Comparison of ENCODE assay signal across 19 cellular contexts in the genomic region with DNA sequence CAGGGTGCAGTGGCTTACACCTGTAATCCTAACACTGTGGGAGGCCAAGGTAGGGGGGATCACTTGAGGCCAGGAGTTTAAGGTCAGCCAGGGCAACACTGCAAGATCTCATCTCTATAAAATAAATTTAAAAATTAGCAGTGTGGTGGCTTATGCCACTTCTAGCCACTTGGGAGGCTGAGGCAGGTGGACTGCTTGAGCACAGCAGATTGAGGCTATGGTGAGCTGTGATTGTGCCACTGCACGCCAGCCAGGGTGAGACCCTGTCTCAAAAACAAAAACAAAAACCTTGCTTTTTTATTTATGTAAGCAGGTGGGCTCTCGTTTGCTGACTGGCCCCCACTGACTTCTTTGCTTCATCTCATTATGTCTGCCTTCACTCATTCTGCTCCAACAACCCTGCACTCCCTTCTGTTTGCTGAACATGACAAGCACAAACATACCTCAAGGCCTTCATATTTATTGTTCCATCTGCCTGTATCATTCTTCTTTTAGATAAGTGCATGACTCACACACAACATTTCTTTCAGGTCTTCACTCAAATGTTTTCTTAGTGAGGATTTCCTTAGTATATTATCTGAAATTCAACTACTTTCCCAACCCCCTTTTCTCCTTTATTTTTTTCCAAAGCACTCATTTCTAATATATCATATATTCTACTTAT. TPM values are rescaled to one million over a fixed set of nuclear protein-coding genes. Genes with fewer than 3 reads are reported as not detected.
DNase-seq lines count a peak whose midpoint lies in the region; ATAC-seq and TF ChIP-seq lines count a peak whose summit lies in the region.
"Had no signal": no experiment of that assay in that cellular context is flagged by ENCODE, and none has a peak within 500 bp of the region (broad histone marks: within the 10 kb centered on the region; RNA-seq: fewer than 3 reads in every experiment).

No MANE protein-coding gene starts in this region.

- intact Hi-C loops in prostate gland (cut with DNase I): no loop called here

- POLR2A ChIA-PET in SK-N-SH (lab: Yijun Ruan, JAX): no interaction called here

- no peak overlapping the region for H2AFZ ChIP-seq in SK-N-SH (ENCODE audit: low read depth)

- TF ChIP-seq POLR2A in prostate gland (IDR thresholded peaks at IDR 0.05): no peak

- no peak overlapping the region for H3K4me2 ChIP-seq in SK-N-SH

- H3K36me3 ChIP-seq in SK-N-SH (replicated peaks in 1 of 2; ENCODE audit: control insufficient read depth in 1 of 2, insufficient read depth in 2 of 2, low read length in 1 of 2) (peaks cover 70 to 72% of the 10 kb centered on the region in 2 experiments), prostate gland (peaks cover 0 to 3% of the 10 kb centered on the region in 2 donors)

- H3K27ac ChIP-seq in SK-N-SH (ENCODE audit: low read depth in 2 of 2, low read length in 1 of 2) (no peak overlapping the region), prostate gland (no peak overlapping the region)
- H3K27ac ChIP-seq: heart left ventricle, skin epidermis, upper lobe of left lung had no signal

- H3F3A ChIP-seq in SK-N-SH (replicated peaks; ENCODE audit: insufficient read depth): peaks cover 30% of the 10 kb centered on the region

- ATAC-seq in SK-N-SH treated with all-trans-retinoic acid at 6 μM for 48 hours: no peak
- ATAC-seq: activated naive CD4-positive, alpha-beta T cell treated with anti-CD3 and anti-CD28 coated beads, Interleukin-2, amount 50 U/mL, for 72 hours; heart left ventricle had no signal

- H3K27me3 ChIP-seq in SK-N-SH (ENCODE audit: insufficient read depth) (no peaks in the 10 kb centered on the region), prostate gland (replicated peaks; ENCODE audit: insufficient read depth) (no peaks in the 10 kb centered on the region)
- H3K27me3 ChIP-seq: heart left ventricle, upper lobe of left lung had no signal

- WGBS in SK-N-SH (ENCODE audit: low lambda C conversion rate): 85% methylated on average over 2 of the region's 2 CpGs
- WGBS in prostate gland: 88% methylated on average over 2 of the region's 2 CpGs

- TF ChIP-seq CTCF in SK-N-SH (IDR thresholded peaks at IDR 0.05) (no peak), choroid plexus epithelial cell (conservative IDR thresholded peaks at IDR 0.05; ENCODE audit: low read depth, low read length) (no peak), prostate gland (IDR thresholded peaks at IDR 0.05) (no peak)

- DNase-seq in SK-N-SH (no peak), M059J (ENCODE audit: low read depth) (peak; percentile 41), choroid plexus epithelial cell (ENCODE audit: low read depth) (peak; percentile 73), prostate gland (ENCODE audit: low spot score) (peak; percentile 11), LoVo (ENCODE audit: low spot score) (no peak), NCI-H1436 treated with DMSO at 0.1 percent for 48 hours (lab: John Stamatoyannopoulos, UW) (no peak), NOMO-1 treated with DMSO at 0.1 percent for 48 hours (lab: John Stamatoyannopoulos, UW; ENCODE audit: unreplicated experiment) (no peak)
- DNase-seq: activated CD4-positive, alpha-beta T cell treated with anti-CD3 and anti-CD28 coated beads for 48 hours; GF-D8; H9; heart left ventricle; NCI-H1092; nucleus accumbens; Right ventricle myocardium superior; T-helper 9 cell had no signal

- H3K9ac ChIP-seq in SK-N-SH: no peak overlapping the region

- no peaks in the 10 kb centered on the region for H3K79me2 ChIP-seq in SK-N-SH (ENCODE audit: insufficient read depth)

- TF ChIP-seq RAD21 in SK-N-SH (IDR thresholded peaks at IDR 0.05; ENCODE audit: low read length): no peak

- H3K9me2 ChIP-seq in SK-N-SH: no peaks in the 10 kb centered on the region

- H3K4me3 ChIP-seq in SK-N-SH (ENCODE audit: low read depth in 2 of 2, low read length in 1 of 2) (no peak overlapping the region), choroid plexus epithelial cell (ENCODE audit: low read depth, low read length) (no peak overlapping the region), prostate gland (no peak overlapping the region)
- H3K4me3 ChIP-seq: heart left ventricle, skin epidermis, upper lobe of left lung had no signal

- CTCF ChIA-PET in SK-N-SH (lab: Yijun Ruan, JAX): no interaction called here

- TF ChIP-seq EP300 in SK-N-SH (IDR thresholded peaks at IDR 0.05; ENCODE audit: borderline replicate concordance in 1 of 2, low read depth in 1 of 2, low read length in 1 of 2): no peak

- H4K20me1 ChIP-seq in SK-N-SH (ENCODE audit: insufficient read depth): no peaks in the 10 kb centered on the region

- H3K4me1 ChIP-seq in SK-N-SH (ENCODE audit: control insufficient read depth in 1 of 2, insufficient read depth in 2 of 2, low read depth in 1 of 2, low read length in 1 of 2) (peaks cover 0 to 7% of the 10 kb centered on the region in 2 experiments; a peak in 2 of 4 replicates), prostate gland (replicated peaks) (no peaks in the 10 kb centered on the region)
- H3K4me1 ChIP-seq: upper lobe of left lung had no signal

- H3K9me3 ChIP-seq in SK-N-SH: no peaks in the 10 kb centered on the region
- no peaks in the 10 kb centered on the region for H3K9me3 ChIP-seq in prostate gland
- H3K9me3 ChIP-seq: heart left ventricle, upper lobe of left lung had no signal

TF ChIP-seq in SK-N-SH, 30 proteins besides CTCF, POLR2A, EP300 and RAD21:
- TF ChIP-seq NFIC (IDR thresholded peaks at IDR 0.05; ENCODE audit: borderline replicate concordance): no peak
- no peak; the same call in 1 of the 2 replicates for TF ChIP-seq FOSL2 (IDR thresholded peaks at IDR 0.05; ENCODE audit: borderline replicate concordance, low read depth)
- no peak for TF ChIP-seq ELF1 (IDR thresholded peaks at IDR 0.05)
- TF ChIP-seq RCOR1 (IDR thresholded peaks at IDR 0.05; ENCODE audit: low read length): no peak
- TF ChIP-seq PBX3 (IDR thresholded peaks at IDR 0.05): 0 out of 2 replicates have a peak, but pooled peaks have one; percentile 20
- TF ChIP-seq SIN3A (IDR thresholded peaks at IDR 0.05; ENCODE audit: borderline replicate concordance, low read depth, low read length): no peak
- TF ChIP-seq, protein P1, sequence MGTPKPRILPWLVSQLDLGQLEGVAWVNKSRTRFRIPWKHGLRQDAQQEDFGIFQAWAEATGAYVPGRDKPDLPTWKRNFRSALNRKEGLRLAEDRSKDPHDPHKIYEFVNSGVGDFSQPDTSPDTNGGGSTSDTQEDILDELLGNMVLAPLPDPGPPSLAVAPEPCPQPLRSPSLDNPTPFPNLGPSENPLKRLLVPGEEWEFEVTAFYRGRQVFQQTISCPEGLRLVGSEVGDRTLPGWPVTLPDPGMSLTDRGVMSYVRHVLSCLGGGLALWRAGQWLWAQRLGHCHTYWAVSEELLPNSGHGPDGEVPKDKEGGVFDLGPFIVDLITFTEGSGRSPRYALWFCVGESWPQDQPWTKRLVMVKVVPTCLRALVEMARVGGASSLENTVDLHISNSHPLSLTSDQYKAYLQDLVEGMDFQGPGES (IDR thresholded peaks at IDR 0.05; ENCODE audit: low read depth, low read length): no peak

TF ChIP-seq in SK-N-SH treated with all-trans-retinoic acid at 6 μM for 48 hours, 23 proteins besides CTCF, POLR2A, EP300 and RAD21 (continues in another document):
- no peak for TF ChIP-seq BACH2 (CRISPR knock-in tag; IDR thresholded peaks at IDR 0.05; ENCODE audit: borderline replicate concordance)
- TF ChIP-seq TOX (CRISPR knock-in tag; IDR thresholded peaks at IDR 0.05; ENCODE audit: borderline replicate concordance): no peak
- TF ChIP-seq POU6F1 (CRISPR knock-in tag; IDR thresholded peaks at IDR 0.05; ENCODE audit: borderline replicate concordance, low read depth): no peak
- TF ChIP-seq ESRRG (CRISPR knock-in tag; IDR thresholded peaks at IDR 0.05): no peak
- TF ChIP-seq ZNF565 (CRISPR knock-in tag; conservative IDR thresholded peaks at IDR 0.05; ENCODE audit: low read depth): no peak
- TF ChIP-seq TCF4 (CRISPR knock-in tag; IDR thresholded peaks at IDR 0.05; ENCODE audit: borderline replicate concordance): no peak
- TF ChIP-seq ARNTL (CRISPR knock-in tag; IDR thresholded peaks at IDR 0.05; ENCODE audit: borderline replicate concordance, low read depth): no peak
- TF ChIP-seq ZNF8 (CRISPR knock-in tag; IDR thresholded peaks at IDR 0.05): no peak
- no peak for TF ChIP-seq ISL1 (CRISPR knock-in tag; IDR thresholded peaks at IDR 0.05)
- TF ChIP-seq ZFP30 (CRISPR knock-in tag; IDR thresholded peaks at IDR 0.05): no peak
- TF ChIP-seq PATZ1 (CRISPR knock-in tag; IDR thresholded peaks at IDR 0.05; ENCODE audit: borderline replicate concordance): no peak
- no peak for TF ChIP-seq ZNF70 (CRISPR knock-in tag; IDR thresholded peaks at IDR 0.05)
- no peak for TF ChIP-seq SNAI2 (CRISPR knock-in tag; IDR thresholded peaks at IDR 0.05)

RNA-seq across cellular contexts. Expression of gene CLNS1A, which starts 32.4 kb away (rescaled TPM):
- polyA plus RNA-seq in SK-N-SH (2012; rRNA removed): 124 and 141 TPM in 2 replicates
- 179 and 232 TPM in 2 replicates for polyA plus RNA-seq in SK-N-SH (2012; cell fraction: cytosol; rRNA removed)
- polyA plus RNA-seq in SK-N-SH (2012; cell fraction: nucleus; rRNA removed): 50.8 and 102 TPM in 2 replicates
- 135 and 150 TPM in 2 replicates for total RNA-seq in M059J (2014; rRNA removed; shearing (Covaris generic))
- 10 to 100 TPM; 37.8 to 99.0 TPM for total RNA-seq in prostate gland

Comparison
In these comparisons a context has a peak if more than half of its experiments do, and no peak if none do; other contexts are left out.
1. DNase-seq: peak in M059J (single experiment), choroid plexus epithelial cell (single experiment) and prostate gland (single experiment); none in SK-N-SH (single experiment), LoVo (single experiment), NCI-H1436 treated with DMSO at 0.1 percent for 48 hours (single experiment) and NOMO-1 treated with DMSO at 0.1 percent for 48 hours (single experiment).